ENCODE assay signal across 8 cellular contexts in the genomic region with DNA sequence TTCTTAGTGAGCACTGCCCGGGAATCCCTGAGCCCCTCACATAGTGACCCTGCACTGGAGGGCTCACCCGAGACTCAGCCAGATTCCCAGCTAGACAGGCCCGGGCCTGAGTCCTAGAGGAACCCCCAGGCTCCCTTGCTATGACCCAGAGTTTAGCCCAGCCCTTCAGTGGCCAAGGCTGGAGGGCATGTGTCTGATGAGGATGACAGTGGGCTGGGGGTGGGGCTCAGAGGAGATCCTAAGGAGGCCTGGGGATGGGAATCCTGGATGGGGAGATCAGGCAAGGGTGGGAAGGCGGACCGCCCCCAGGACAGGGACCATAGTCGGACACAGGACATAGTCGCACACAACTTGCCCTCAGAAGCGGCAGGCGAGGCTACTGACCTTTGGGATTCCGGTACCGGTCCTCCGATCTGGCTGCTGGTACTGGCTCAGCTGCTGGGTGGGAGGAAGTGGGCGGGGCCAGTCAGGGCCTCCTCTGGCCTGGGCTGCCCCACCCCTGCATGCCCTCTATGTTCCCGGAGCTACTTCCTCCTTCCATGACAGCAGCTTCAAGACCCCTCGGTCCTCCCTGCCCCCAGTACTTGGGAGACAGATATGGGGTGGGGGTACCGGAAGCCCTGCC. TPM values are rescaled to one million over a fixed set of nuclear protein-coding genes. Genes with fewer than 3 reads are reported as not detected.
DNase-seq lines count a peak whose midpoint lies in the region; ATAC-seq, FAIRE-seq and TF ChIP-seq lines count a peak whose summit lies in the region.

No MANE protein-coding gene starts in this region.

- peaks cover 24% of the 10 kb centered on the region for H3K4me1 ChIP-seq in CD8-positive, alpha-beta memory T cell (ENCODE audit: insufficient read depth, low read length)
- H3K4me1 ChIP-seq in H1 (replicated peaks in 1 of 4; ENCODE audit: control insufficient read depth in 3 of 4, insufficient read depth in 4 of 4, low read length in 3 of 4), result peaks cover 0 to 16% (median 12%) of the 10 kb centered on the region in 4 experiments; a peak in 6 of 7 replicates

- no peak overlapping the region for H3K4ac ChIP-seq in H1 (replicated peaks; ENCODE audit: insufficient read length, low read depth, low read length)

- H3K23me2 ChIP-seq in H1 (ENCODE audit: low read depth, low read length), result no peaks in the 10 kb centered on the region

- H3K9me3 Mint-ChIP-seq in CD8-positive, alpha-beta memory T cell, result no peaks in the 10 kb centered on the region
- H3K9me3 Mint-ChIP-seq in HFFc6 (no peaks in the 10 kb centered on the region), activated B cell treated with CpG ODN at 0.5 μM for 24 hours (no peaks in the 10 kb centered on the region)

- no peak overlapping the region for H3K23ac ChIP-seq in H1 (ENCODE audit: insufficient read length)

- no peak overlapping the region for H4K5ac ChIP-seq in H1 (ENCODE audit: insufficient read length, low read depth, low read length)

- peak overlapping the region; percentile 27 for H3K27ac ChIP-seq in CD8-positive, alpha-beta memory T cell (ENCODE audit: low read depth, low read length)
- H3K27ac ChIP-seq in H1 (ENCODE audit: low read depth, low read length), result no peak overlapping the region

- no peaks in the 10 kb centered on the region for H3K9me3 ChIP-seq in CD8-positive, alpha-beta memory T cell (ENCODE audit: low read length)
- no peaks in the 10 kb centered on the region for H3K9me3 ChIP-seq in H1 (ENCODE audit: insufficient read depth in 2 of 2, low read depth in 1 of 2, low read length in 1 of 2)

- H3K4me3 ChIP-seq in CD8-positive, alpha-beta memory T cell (ENCODE audit: low read length), result peak overlapping the region; percentile 68
- no peak overlapping the region for H3K4me3 ChIP-seq in H1 (ENCODE audit: extremely low read depth in 1 of 4, insufficient read depth in 2 of 4, low read depth in 3 of 4, low read length in 4 of 4)

- peak overlapping the region; percentile 63; the same call in 1 of the 2 replicates for H2BK12ac ChIP-seq in H1 (ENCODE audit: low read depth, low read length)

- TF ChIP-seq RAD21 in H1 (IDR thresholded peaks at IDR 0.05 in 1 of 2, conservative IDR thresholded peaks at IDR 0.05 in 1 of 2; ENCODE audit: low read depth in 2 of 2, low read length in 2 of 2), result no peak

- no peaks in the 10 kb centered on the region for H3K27me3 ChIP-seq in CD8-positive, alpha-beta memory T cell (ENCODE audit: insufficient read depth, low read length, poor library complexity, severe bottlenecking)
- H3K27me3 ChIP-seq in H1 (replicated peaks in 1 of 4; ENCODE audit: control insufficient read depth in 3 of 4, extremely low read depth in 1 of 4, insufficient read depth in 3 of 4, low read length in 3 of 4), result no peaks in the 10 kb centered on the region

- peaks cover 0 to 10% (median 0%) of the 10 kb centered on the region in 3 donors for H3K36me3 Mint-ChIP-seq in CD8-positive, alpha-beta memory T cell
- H3K36me3 Mint-ChIP-seq in HFFc6 (ENCODE audit: low read depth), result no peaks in the 10 kb centered on the region
- peaks cover 46% of the 10 kb centered on the region for H3K36me3 Mint-ChIP-seq in activated B cell treated with CpG ODN at 0.5 μM for 24 hours (ENCODE audit: low read depth)

- peaks cover 20 to 30% (median 23%) of the 10 kb centered on the region in 3 donors for H3K4me1 Mint-ChIP-seq in CD8-positive, alpha-beta memory T cell
- no peaks in the 10 kb centered on the region for H3K4me1 Mint-ChIP-seq in HFFc6 (ENCODE audit: low read depth)
- H3K4me1 Mint-ChIP-seq in activated B cell treated with CpG ODN at 0.5 μM for 24 hours, result peaks cover 89% of the 10 kb centered on the region

- FAIRE-seq in H1 (lab: Jason Lieb, UNC), result no peak

- H3K9ac ChIP-seq in H1 (replicated peaks in 1 of 4; ENCODE audit: extremely low read depth in 1 of 4, low read depth in 3 of 4, low read length in 3 of 4), result no peak overlapping the region

- ATAC-seq in activated B cell treated with CpG ODN at 0.5 μM for 24 hours (ENCODE audit: low read depth) (peak; percentile 45), sciatic nerve (peak; percentile 76), HG03135 (IDR thresholded peaks at IDR 0.05; ENCODE audit: unreplicated experiment) (no peak)

- H3K27me3 Mint-ChIP-seq in CD8-positive, alpha-beta memory T cell, result no peaks in the 10 kb centered on the region
- H3K27me3 Mint-ChIP-seq in HFFc6 (ENCODE audit: insufficient read depth) (peaks cover 21% of the 10 kb centered on the region), activated B cell treated with CpG ODN at 0.5 μM for 24 hours (no peaks in the 10 kb centered on the region)

- H3K27ac Mint-ChIP-seq in CD8-positive, alpha-beta memory T cell, result peak overlapping the region; percentile 81 to 96 (median 91)
- H3K27ac Mint-ChIP-seq in HFFc6 (peak overlapping the region; percentile 33; the same call in 1 of the 2 replicates), activated B cell treated with CpG ODN at 0.5 μM for 24 hours (peak overlapping the region; percentile 96)

- no peak overlapping the region for H2BK120ac ChIP-seq in H1 (replicated peaks; ENCODE audit: low read depth, low read length)

- H4K20me1 ChIP-seq in H1 (replicated peaks in 1 of 2; ENCODE audit: control insufficient read depth in 1 of 2, insufficient read depth in 2 of 2, low read length in 2 of 2), result no peaks in the 10 kb centered on the region

- POLR2A ChIA-PET in CD8-positive, alpha-beta memory T cell (lab: Charles Lee), result interaction anchor here (0.7 to 2.4 kb wide), 2 partner anchors 15 to 215 kb away, joined by 4 to 14 read pairs; no protein-coding TSS in a partner anchor
- POLR2A ChIA-PET in activated B cell treated with CpG ODN at 0.5 μM for 24 hours (lab: Charles Lee) (interaction anchor here (0.7 to 19.1 kb wide), 8 partner anchors 11 to 1278 kb away, joined by 3 to 837 read pairs (median 28); partner anchors contain the start of genes GH1 and ICAM2), H1 (lab: Charles Lee; ENCODE audit: partially characterized antibody) (interaction anchor here (0.7 to 3.3 kb wide), 3 partner anchors 9 to 30 kb away, joined by 3 to 9 read pairs (median 8); no protein-coding TSS in a partner anchor)

- H4K91ac ChIP-seq in H1 (replicated peaks; ENCODE audit: insufficient read length, low read length), result no peak overlapping the region

- H3K18ac ChIP-seq in H1 (ENCODE audit: extremely low read depth, low read length), result no peak overlapping the region

- CTCF ChIA-PET in CD8-positive, alpha-beta memory T cell (lab: Charles Lee), result interaction anchor here (0.5 to 5.2 kb wide), 10 partner anchors 11 to 215 kb away, joined by 3 to 27 read pairs (median 4); partner anchors contain the start of genes GH1 and ICAM2
- CTCF ChIA-PET in activated B cell treated with CpG ODN at 0.5 μM for 24 hours (lab: Charles Lee) (interaction anchor here (0.6 to 8.9 kb wide), 7 partner anchors 12 to 94 kb away, joined by 3 to 146 read pairs (median 8); partner anchors contain the start of genes GH1 and ICAM2), H1 (lab: Charles Lee; ENCODE audit: partially characterized antibody) (interaction anchor here (0.6 to 11.4 kb wide), 10 partner anchors 9 to 1215 kb away, joined by 3 to 164 read pairs (median 6); partner anchors contain the start of genes CSHL1, GH1 and GH2)

- no peaks in the 10 kb centered on the region for H3K36me3 ChIP-seq in CD8-positive, alpha-beta memory T cell (ENCODE audit: insufficient read depth, low read length)
- H3K36me3 ChIP-seq in H1 (ENCODE audit: control insufficient read depth in 2 of 4, insufficient read depth in 4 of 4, low read length in 3 of 4), result no peaks in the 10 kb centered on the region

- no peak overlapping the region for H3K14ac ChIP-seq in H1 (ENCODE audit: insufficient read length)

- H3K79me1 ChIP-seq in H1 (ENCODE audit: low read depth, low read length), result no peaks in the 10 kb centered on the region

- H3K4me3 Mint-ChIP-seq in CD8-positive, alpha-beta memory T cell, result peak overlapping the region; percentile 75 to 93 (median 90)
- H3K4me3 Mint-ChIP-seq in HFFc6, result no peak overlapping the region
- peak overlapping the region; percentile 98 for H3K4me3 Mint-ChIP-seq in activated B cell treated with CpG ODN at 0.5 μM for 24 hours

- H2BK15ac ChIP-seq in H1 (ENCODE audit: low read length), result 0 out of 2 replicates have a peak overlapping the region, but pooled peaks have one; percentile 53

- no peak overlapping the region for H4K8ac ChIP-seq in H1 (ENCODE audit: extremely low read depth, insufficient read depth, low read length)

- H2AFZ ChIP-seq in H1 (ENCODE audit: low read length), result 0 out of 2 replicates have a peak overlapping the region, but pooled peaks have one; percentile 77

- no peak for TF ChIP-seq POLR2A in H1 (IDR thresholded peaks at IDR 0.05; ENCODE audit: control extremely low read depth in 1 of 2, low read depth in 2 of 2, low read length in 2 of 2)

- H2AK5ac ChIP-seq in H1 (ENCODE audit: low read depth, low read length), result no peak overlapping the region

- WGBS in H1 (ENCODE audit: extremely low coverage in 1 of 2, insufficient coverage in 1 of 2, insufficient read length in 1 of 2, insufficient replicate concordance in 2 of 2, low coverage in 1 of 2, low lambda C conversion rate in 2 of 2, missing lambda C conversion rate in 1 of 2), 2 experiments, result 85% methylated on average over 13 of the region's 16 CpGs; no CpG with 5 or more reads in 1 of the 2 experiments

- TF ChIP-seq CTCF in HFFc6 (IDR thresholded peaks at IDR 0.05), result no peak
- TF ChIP-seq CTCF in activated B cell treated with CpG ODN at 0.5 μM for 24 hours (IDR thresholded peaks at IDR 0.05), result no peak
- TF ChIP-seq CTCF in H1 (IDR thresholded peaks at IDR 0.05; ENCODE audit: control extremely low read depth in 1 of 3, insufficient read depth in 1 of 3, low read depth in 1 of 3, low read length in 3 of 3), result no peak

- H2BK20ac ChIP-seq in H1 (ENCODE audit: low read length), result no peak overlapping the region

- peak overlapping the region; percentile 86; the same call in 1 of the 2 replicates for H2BK5ac ChIP-seq in H1 (ENCODE audit: low read depth, low read length)

- DNase-seq in CD8-positive, alpha-beta memory T cell, result peak; percentile 40 to 74 (median 60)
- DNase-seq in HFFc6 (no peak), activated B cell treated with CpG ODN at 0.5 μM for 24 hours (peak; percentile 67), H1 (ENCODE audit: low read depth in 1 of 2, low spot score in 2 of 2) (peak in 1 of 2 experiments; percentile 75), sciatic nerve (ENCODE audit: low spot score) (peak; percentile 72), SHP77 (lab: John Stamatoyannopoulos, UW) (no peak), COLO668 (lab: John Stamatoyannopoulos, UW; ENCODE audit: unreplicated experiment) (no peak)

- no peak for TF ChIP-seq EP300 in H1 (IDR thresholded peaks at IDR 0.05; ENCODE audit: borderline replicate concordance in 1 of 2, low read depth in 2 of 2, low read length in 2 of 2)

- intact Hi-C loops in activated B cell treated with CpG ODN at 0.5 μM for 24 hours (cut with micrococcal nuclease), result no loop called here
- intact Hi-C loops in sciatic nerve (cut with DNase I), result no loop called here

- no peak overlapping the region for H3K56ac ChIP-seq in H1 (replicated peaks; ENCODE audit: insufficient read length, low read depth, low read length)

- H3K79me2 ChIP-seq in H1 (ENCODE audit: control insufficient read depth in 1 of 2, insufficient read depth in 2 of 2, low read length in 2 of 2), result no peaks in the 10 kb centered on the region

- H3K4me2 ChIP-seq in H1 (ENCODE audit: insufficient read depth in 1 of 2, low read depth in 2 of 2, low read length in 2 of 2), result peak overlapping the region; percentile 3 to 32; a peak in 2 of 4 replicates

RNA-seq across cellular contexts. Expression of gene CD79B, which starts 1.1 kb away (rescaled TPM):
- 10 to 100 TPM; 18.1 to 22.2 TPM for total RNA-seq in CD8-positive, alpha-beta memory T cell
- polyA plus RNA-seq in CD8-positive, alpha-beta memory T cell, result 36.9 TPM
- total RNA-seq in HFFc6 (2021; fragmentation: NEBNext Ultra II Directional; extraction: Animal tissue kit (Norgen Biotek cat#: 25700)), result under 1 TPM in 5 of 6 experiments, not detected in 1; 0.26 to 0.76 (median 0.34) TPM
- total RNA-seq in activated B cell treated with CpG ODN at 0.5 μM for 24 hours (706 and 757 TPM in 2 replicates), sciatic nerve (5.3 TPM)
- total RNA-seq in H1 (2021; fragmentation: NEBNext Ultra II Directional; extraction: Animal tissue kit (Norgen Biotek cat#: 25700)), result 1.5 and 2.2 TPM in 2 replicates
- polyA plus RNA-seq in H1 (2011; rRNA removed), result 3.9 and 4.4 TPM in 2 replicates
- 4.7 TPM for polyA plus RNA-seq in H1 (2011; cell fraction: cytosol; rRNA removed)
- 5.5 TPM for polyA plus RNA-seq in H1 (2011; cell fraction: nucleus; rRNA removed)
- polyA plus RNA-seq in H1 (2012, experiment 1 of 2), result 1.8 to 4.2 TPM (median 3.5 TPM) in 4 replicates
- 2.0 TPM for polyA plus RNA-seq in H1 (2012, experiment 2 of 2)
- polyA plus RNA-seq in H1 (2013, experiment 1 of 2), result 2.8 TPM
- polyA plus RNA-seq in H1 (2013, experiment 2 of 2), result 2.8 TPM
- polyA minus RNA-seq in H1 (2011; rRNA and poly(A)+ RNA removed), result 2.9 and 3.0 TPM in 2 replicates
- not detected for polyA minus RNA-seq in H1 (2011; cell fraction: cytosol; rRNA and poly(A)+ RNA removed)
- not detected for polyA minus RNA-seq in H1 (2011; cell fraction: nucleus; rRNA and poly(A)+ RNA removed)

RNA-seq across cellular contexts. Expression of gene GH1, which starts 12.4 kb away (rescaled TPM):
- total RNA-seq in CD8-positive, alpha-beta memory T cell, result not detected
- polyA plus RNA-seq in CD8-positive, alpha-beta memory T cell, result not detected
- total RNA-seq in HFFc6 (2021; fragmentation: NEBNext Ultra II Directional; extraction: Animal tissue kit (Norgen Biotek cat#: 25700)), result not detected
- total RNA-seq in activated B cell treated with CpG ODN at 0.5 μM for 24 hours (0.27 TPM in 1 of 2 replicates, not detected in the other), sciatic nerve (not detected)
- not detected in 2 replicates for total RNA-seq in H1 (2021; fragmentation: NEBNext Ultra II Directional; extraction: Animal tissue kit (Norgen Biotek cat#: 25700))
- polyA plus RNA-seq in H1 (2011; rRNA removed), result 0.36 and 0.41 TPM in 2 replicates
- polyA plus RNA-seq in H1 (2011; cell fraction: cytosol; rRNA removed), result 0.37 TPM
- polyA plus RNA-seq in H1 (2011; cell fraction: nucleus; rRNA removed), result 0.77 TPM
- polyA plus RNA-seq in H1 (2012, experiment 1 of 2), result 0.50 TPM in 1 of 4 replicates, not detected in the others
- polyA plus RNA-seq in H1 (2012, experiment 2 of 2), result not detected
- 0.16 TPM for polyA plus RNA-seq in H1 (2013, experiment 1 of 2)
- polyA plus RNA-seq in H1 (2013, experiment 2 of 2), result 0.26 TPM
- 0.56 TPM in 1 of 2 replicates, not detected in the other for polyA minus RNA-seq in H1 (2011; rRNA and poly(A)+ RNA removed)
- polyA minus RNA-seq in H1 (2011; cell fraction: cytosol; rRNA and poly(A)+ RNA removed), result not detected
- not detected for polyA minus RNA-seq in H1 (2011; cell fraction: nucleus; rRNA and poly(A)+ RNA removed)

RNA-seq across cellular contexts. Expression of gene CSHL1, which starts 20.0 kb away (rescaled TPM):
- not detected for total RNA-seq in CD8-positive, alpha-beta memory T cell
- polyA plus RNA-seq in CD8-positive, alpha-beta memory T cell, result not detected
- total RNA-seq in HFFc6 (2021; fragmentation: NEBNext Ultra II Directional; extraction: Animal tissue kit (Norgen Biotek cat#: 25700)), result not detected
- total RNA-seq in activated B cell treated with CpG ODN at 0.5 μM for 24 hours (not detected in 2 replicates), sciatic nerve (not detected)
- not detected in 2 replicates for total RNA-seq in H1 (2021; fragmentation: NEBNext Ultra II Directional; extraction: Animal tissue kit (Norgen Biotek cat#: 25700))
- polyA plus RNA-seq in H1 (2011; rRNA removed), result not detected in 2 replicates
- polyA plus RNA-seq in H1 (2011; cell fraction: cytosol; rRNA removed), result not detected
- polyA plus RNA-seq in H1 (2011; cell fraction: nucleus; rRNA removed), result not detected
- polyA plus RNA-seq in H1 (2012, experiment 1 of 2), result not detected in 4 replicates
- not detected for polyA plus RNA-seq in H1 (2012, experiment 2 of 2)
- polyA plus RNA-seq in H1 (2013, experiment 1 of 2), result 0.12 TPM
- polyA plus RNA-seq in H1 (2013, experiment 2 of 2), result not detected
- polyA minus RNA-seq in H1 (2011; rRNA and poly(A)+ RNA removed), result not detected in 2 replicates
- polyA minus RNA-seq in H1 (2011; cell fraction: cytosol; rRNA and poly(A)+ RNA removed), result not detected
- not detected for polyA minus RNA-seq in H1 (2011; cell fraction: nucleus; rRNA and poly(A)+ RNA removed)

RNA-seq across cellular contexts. Expression of gene CSH1, which starts 34.7 kb away (rescaled TPM):
- not detected for total RNA-seq in CD8-positive, alpha-beta memory T cell
- not detected for polyA plus RNA-seq in CD8-positive, alpha-beta memory T cell
- total RNA-seq in HFFc6 (2021; fragmentation: NEBNext Ultra II Directional; extraction: Animal tissue kit (Norgen Biotek cat#: 25700)), result not detected
- not detected in 2 replicates for total RNA-seq in activated B cell treated with CpG ODN at 0.5 μM for 24 hours
- total RNA-seq in H1 (2021; fragmentation: NEBNext Ultra II Directional; extraction: Animal tissue kit (Norgen Biotek cat#: 25700)), result not detected in 2 replicates
- 0.12 and 0.16 TPM in 2 replicates for polyA plus RNA-seq in H1 (2011; rRNA removed)
- 0.17 TPM for polyA plus RNA-seq in H1 (2011; cell fraction: cytosol; rRNA removed)
- polyA plus RNA-seq in H1 (2011; cell fraction: nucleus; rRNA removed), result 0.17 TPM
- not detected in 4 replicates for polyA plus RNA-seq in H1 (2012, experiment 1 of 2)
- polyA plus RNA-seq in H1 (2012, experiment 2 of 2), result not detected
- polyA plus RNA-seq in H1 (2013, experiment 1 of 2), result 0.24 TPM
- 0.55 TPM for polyA plus RNA-seq in H1 (2013, experiment 2 of 2)
- not detected in 2 replicates for polyA minus RNA-seq in H1 (2011; rRNA and poly(A)+ RNA removed)
- not detected for polyA minus RNA-seq in H1 (2011; cell fraction: cytosol; rRNA and poly(A)+ RNA removed)
- not detected for polyA minus RNA-seq in H1 (2011; cell fraction: nucleus; rRNA and poly(A)+ RNA removed)
- total RNA-seq in sciatic nerve, result not detected

RNA-seq across cellular contexts. Expression of gene SCN4A, which starts 41.7 kb away (rescaled TPM):
- under 1 TPM; 0.04 TPM for total RNA-seq in CD8-positive, alpha-beta memory T cell
- not detected for polyA plus RNA-seq in CD8-positive, alpha-beta memory T cell
- not detected for total RNA-seq in HFFc6 (2021; fragmentation: NEBNext Ultra II Directional; extraction: Animal tissue kit (Norgen Biotek cat#: 25700))
- total RNA-seq in activated B cell treated with CpG ODN at 0.5 μM for 24 hours (0.49 and 0.78 TPM in 2 replicates), sciatic nerve (3.5 TPM)
- total RNA-seq in H1 (2021; fragmentation: NEBNext Ultra II Directional; extraction: Animal tissue kit (Norgen Biotek cat#: 25700)), result 6.6 and 8.5 TPM in 2 replicates
- polyA plus RNA-seq in H1 (2011; rRNA removed), result 5.0 and 8.1 TPM in 2 replicates
- polyA plus RNA-seq in H1 (2011; cell fraction: cytosol; rRNA removed), result 6.5 TPM
- 22.4 TPM for polyA plus RNA-seq in H1 (2011; cell fraction: nucleus; rRNA removed)
- 4.5 to 9.2 TPM (median 9.0 TPM) in 4 replicates for polyA plus RNA-seq in H1 (2012, experiment 1 of 2)
- polyA plus RNA-seq in H1 (2012, experiment 2 of 2), result 5.9 TPM
- 4.2 TPM for polyA plus RNA-seq in H1 (2013, experiment 1 of 2)
- 3.6 TPM for polyA plus RNA-seq in H1 (2013, experiment 2 of 2)
- 27.3 and 39.8 TPM in 2 replicates for polyA minus RNA-seq in H1 (2011; rRNA and poly(A)+ RNA removed)
- 18.9 TPM for polyA minus RNA-seq in H1 (2011; cell fraction: cytosol; rRNA and poly(A)+ RNA removed)
- 39.2 TPM for polyA minus RNA-seq in H1 (2011; cell fraction: nucleus; rRNA and poly(A)+ RNA removed)

Comparison
In these comparisons a context has a peak if more than half of its experiments do, and no peak if none do; other contexts are left out.
1. DNase-seq: peak in CD8-positive, alpha-beta memory T cell (5 of 5), activated B cell treated with CpG ODN at 0.5 μM for 24 hours (single experiment) and sciatic nerve (single experiment); none in HFFc6 (single experiment), SHP77 (0 of 2) and COLO668 (single experiment).
2. H3K27ac Mint-ChIP-seq: peak in every context shown above with its lines; median percentile 96 in activated B cell treated with CpG ODN at 0.5 μM for 24 hours; 91 in CD8-positive, alpha-beta memory T cell; 33 in HFFc6.
3. RNA of gene CD79B, which starts 1.1 kb away (total RNA-seq): 706 to 757 TPM in activated B cell treated with CpG ODN at 0.5 μM for 24 hours; 18.1 to 22.2 TPM in CD8-positive, alpha-beta memory T cell, 5.3 TPM in sciatic nerve (single experiment), 1.5 to 2.2 TPM in H1 and 0.26 to 0.76 TPM in HFFc6; every median in the first group is over 10 times any median in the second.